37 cellular contexts compared by ENCODE assay signal in genomic region chr11:90179923-90180322, GRCh38. TPM values are rescaled to one million over a fixed set of nuclear protein-coding genes. Genes with fewer than 3 reads are reported as not detected.
"Had no signal": no experiment of that assay in that cellular context is flagged by ENCODE, and none has a peak within 500 bp of the region (broad histone marks: within the 10 kb centered on the region; RNA-seq: fewer than 3 reads in every experiment).

No MANE protein-coding gene starts in this region.

- DNase-seq: Kasumi-1, MG63, MM.1S, MV-4-11, NCI-H1048, NCI-H1092, NCI-H1092 treated with DMSO at 0.1 percent for 48 hours, NCI-H1105, NCI-H1105 treated with DMSO at 0.1 percent for 48 hours, NCI-H1417, NCI-H1417 treated with DMSO at 0.1 percent for 48 hours, NCI-H1436, NCI-H1436 treated with DMSO at 0.1 percent for 48 hours, NCI-H146, NCI-H1694, NCI-H1694 treated with DMSO at 0.1 percent for 48 hours, NCI-H187, NCI-H187 treated with DMSO at 0.1 percent for 48 hours, NCI-H1930, NCI-H2029, NCI-H2029 treated with DMSO at 0.1 percent for 48 hours, NCI-H2081, NCI-H2081 treated with DMSO at 0.1 percent for 48 hours, NCI-H2107, NCI-H2171, NCI-H2171 treated with DMSO at 0.1 percent for 48 hours, NCI-H2227 treated with DMSO at 0.1 percent for 48 hours, NCI-H226, NCI-H345, NCI-H446, NCI-H446 treated with DMSO at 0.1 percent for 48 hours, NCI-H510A, NCI-H510A treated with DMSO at 0.1 percent for 48 hours, NCI-H524, NCI-H524 treated with DMSO at 0.1 percent for 48 hours had no signal

- H3K27me3 ChIP-seq: MG63 had no signal

- H3K36me3 ChIP-seq: MG63 had no signal

- H3K4me3 ChIP-seq: MG63 had no signal

- H3K9me3 ChIP-seq: MG63 had no signal

RNA-seq across cellular contexts. Expression of gene NAALAD2, which starts 45.5 kb away (rescaled TPM):
- total RNA-seq: MCF 10A, NCI-H460 had no signal
